Comparison of ENCODE assay signal across 10 cellular contexts in the genomic region with DNA sequence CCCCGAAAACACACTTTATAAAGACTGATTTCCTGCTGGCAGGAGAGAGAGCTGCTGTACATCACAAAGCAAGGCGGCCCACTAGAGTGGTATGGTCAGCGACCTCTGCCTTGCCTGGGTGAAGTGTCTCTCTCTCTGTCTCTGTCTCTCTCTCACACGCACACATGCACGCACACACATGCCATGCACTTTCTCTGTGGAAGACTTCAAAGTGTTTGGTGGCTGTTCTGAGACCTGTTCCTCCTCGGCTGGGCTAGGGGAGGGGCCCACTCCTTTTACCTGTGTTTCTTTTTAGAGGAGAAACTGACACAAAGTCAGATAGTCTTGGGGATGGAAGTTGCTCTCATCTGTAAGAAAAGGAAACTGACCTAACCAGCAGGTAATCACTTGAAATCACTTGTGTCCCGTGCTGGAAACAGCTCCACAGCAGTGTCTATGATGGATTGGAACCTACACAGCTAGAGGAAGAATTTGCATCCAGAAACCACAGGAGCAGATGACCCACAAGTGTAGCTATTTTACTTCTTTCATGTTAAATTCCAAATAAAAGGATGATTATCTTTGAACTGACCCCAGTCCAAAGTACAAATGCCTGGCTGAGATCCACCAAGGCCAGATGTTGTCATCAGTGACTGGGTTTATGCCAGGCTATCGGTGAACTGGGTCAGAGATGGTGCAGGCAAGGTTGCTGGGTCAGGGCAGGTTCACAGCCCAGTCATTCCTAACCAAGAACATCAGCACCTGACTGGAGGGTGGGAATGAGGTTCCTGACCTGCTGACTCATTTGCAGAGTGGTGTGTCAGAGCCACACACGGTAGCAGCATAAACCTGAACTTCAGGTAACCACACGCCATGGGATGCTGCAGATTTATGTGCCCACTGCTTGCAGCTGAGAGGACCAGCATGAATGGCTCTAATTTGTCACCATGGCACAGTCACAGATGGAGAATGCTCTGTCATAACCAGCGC.
A peak's percentile ranks its signal among the peaks of the same experiment; 100 is the strongest.
DNase-seq lines count a peak whose midpoint lies in the region; ATAC-seq and TF ChIP-seq lines count a peak whose summit lies in the region.
"Had no signal": no experiment of that assay in that cellular context is flagged by ENCODE, and none has a peak within 500 bp of the region (broad histone marks: within the 10 kb centered on the region; RNA-seq: fewer than 3 reads in every experiment).

No MANE protein-coding gene starts in this region.

- H3K27ac ChIP-seq in left ventricle myocardium inferior (replicated peaks) (no peak overlapping the region), OCI-LY1 (ENCODE audit: low read depth, low read length, poor library complexity, severe bottlenecking) (peak overlapping the region; percentile 99), foreskin keratinocyte (no peak overlapping the region), upper lobe of right lung (no peak overlapping the region), aorta (ENCODE audit: low read depth in 1 of 2, low read length in 2 of 2) (no peak overlapping the region)

- no peaks in the 10 kb centered on the region for H3F3A ChIP-seq in OCI-LY1 (ENCODE audit: insufficient read depth, low read length)

- no peak for DNase-seq in left ventricle myocardium superior
- no peak for DNase-seq in left ventricle myocardium inferior
- peak; percentile 84 to 88 for DNase-seq in foreskin keratinocyte
- no peak for DNase-seq in upper lobe of right lung
- DNase-seq in aorta: no peak
- DNase-seq in NCI-H82 treated with DMSO at 0.1 percent for 48 hours (lab: John Stamatoyannopoulos, UW; ENCODE audit: unreplicated experiment): no peak
- DNase-seq: T-helper 1 cell had no signal

- no peaks in the 10 kb centered on the region for H3K36me3 ChIP-seq in left ventricle myocardium inferior
- H3K36me3 ChIP-seq in OCI-LY1 (ENCODE audit: insufficient read depth, low read length): no peaks in the 10 kb centered on the region
- no peaks in the 10 kb centered on the region for H3K36me3 ChIP-seq in upper lobe of right lung
- H3K36me3 ChIP-seq in aorta (ENCODE audit: control insufficient read depth in 1 of 2, insufficient read depth in 2 of 2, low read length in 1 of 2): no peaks in the 10 kb centered on the region

- TF ChIP-seq CTCF in left ventricle myocardium inferior (IDR thresholded peaks at IDR 0.05; ENCODE audit: borderline replicate concordance): no peak
- no peak for TF ChIP-seq CTCF in OCI-LY1 (IDR thresholded peaks at IDR 0.05; ENCODE audit: low read length)
- no peak for TF ChIP-seq CTCF in foreskin keratinocyte (conservative IDR thresholded peaks at IDR 0.05)
- no peak for TF ChIP-seq CTCF in upper lobe of right lung (IDR thresholded peaks at IDR 0.05)

- no peaks in the 10 kb centered on the region for H3K9me2 ChIP-seq in OCI-LY1 (ENCODE audit: low read depth, low read length)

- H3K79me2 ChIP-seq in OCI-LY1 (ENCODE audit: insufficient read depth, low read length): no peaks in the 10 kb centered on the region

- H4K20me1 ChIP-seq in OCI-LY1 (ENCODE audit: insufficient read depth, low read length): no peaks in the 10 kb centered on the region

- H3K9ac ChIP-seq in OCI-LY1 (ENCODE audit: low read length): peak overlapping the region; percentile 63; the same call in 1 of the 2 replicates

- H3K4me2 ChIP-seq in OCI-LY1 (ENCODE audit: low read length): peak overlapping the region; percentile 27

- intact Hi-C loops in left ventricle myocardium superior (cut with micrococcal nuclease): no loop called here
- intact Hi-C loops in left ventricle myocardium inferior (cut with micrococcal nuclease): no loop called here
- intact Hi-C loops in upper lobe of right lung (cut with DNase I): no loop called here
- intact Hi-C loops in aorta (cut with DNase I): no loop called here

- no peak overlapping the region for H2AFZ ChIP-seq in OCI-LY1 (ENCODE audit: low read length)

- WGBS in aorta, 2 donors: 76 to 79% methylated on average over 11 of the region's 11 CpGs

- H3K27me3 ChIP-seq in left ventricle myocardium inferior (ENCODE audit: low read depth) (no peaks in the 10 kb centered on the region), OCI-LY1 (ENCODE audit: insufficient read depth, low read length) (no peaks in the 10 kb centered on the region), foreskin keratinocyte (no peaks in the 10 kb centered on the region), upper lobe of right lung (no peaks in the 10 kb centered on the region), aorta (ENCODE audit: control insufficient read depth in 1 of 2, insufficient read depth in 2 of 2, low read length in 1 of 2) (no peaks in the 10 kb centered on the region)

- H3K4me3 ChIP-seq in left ventricle myocardium inferior (no peak overlapping the region), OCI-LY1 (ENCODE audit: low read depth, low read length, poor library complexity, severe bottlenecking) (peak overlapping the region; percentile 10), upper lobe of right lung (no peak overlapping the region), aorta (ENCODE audit: low read length in 2 of 2) (no peak overlapping the region)
- H3K4me3 ChIP-seq: lung had no signal

- H3K4me1 ChIP-seq in left ventricle myocardium inferior (peaks cover 71% of the 10 kb centered on the region), OCI-LY1 (ENCODE audit: insufficient read depth, low read length, severe bottlenecking) (peaks cover 97% of the 10 kb centered on the region), foreskin keratinocyte (peaks cover 2% of the 10 kb centered on the region), upper lobe of right lung (peaks cover 11% of the 10 kb centered on the region), aorta (ENCODE audit: control insufficient read depth in 1 of 2, insufficient read depth in 2 of 2, low read length in 2 of 2) (no peaks in the 10 kb centered on the region)

- ATAC-seq in left ventricle myocardium superior (peak; percentile 21), foreskin keratinocyte (peak; percentile 98), upper lobe of right lung (peak; percentile 49), aorta (ENCODE audit: low FRiP score) (no peak), HG03025 (IDR thresholded peaks at IDR 0.05; ENCODE audit: low FRiP score, unreplicated experiment) (no peak)

- H3K9me3 ChIP-seq in left ventricle myocardium inferior (replicated peaks) (no peaks in the 10 kb centered on the region), OCI-LY1 (ENCODE audit: low read length) (no peaks in the 10 kb centered on the region), upper lobe of right lung (no peaks in the 10 kb centered on the region), aorta (ENCODE audit: control insufficient read depth, low read length) (no peaks in the 10 kb centered on the region)

Comparison
In these comparisons a context has a peak if more than half of its experiments do, and no peak if none do; other contexts are left out.
1. ATAC-seq: peak in left ventricle myocardium superior (single experiment), foreskin keratinocyte (single experiment) and upper lobe of right lung (single experiment); none in aorta (single experiment) and HG03025 (single experiment).
2. DNase-seq: peak in foreskin keratinocyte (2 of 2); none in left ventricle myocardium superior (single experiment), left ventricle myocardium inferior (single experiment), upper lobe of right lung (single experiment), aorta (0 of 2) and NCI-H82 treated with DMSO at 0.1 percent for 48 hours (single experiment).